Comparison of ENCODE assay signal across 19 cellular contexts in genomic region chr2:240832816-240833497, GRCh38. TPM values are rescaled to one million over a fixed set of nuclear protein-coding genes. Genes with fewer than 3 reads are reported as not detected.
DNase-seq lines count a peak whose midpoint lies in the region; ATAC-seq and TF ChIP-seq lines count a peak whose summit lies in the region.
"Had no signal": no experiment of that assay in that cellular context is flagged by ENCODE, and none has a peak within 500 bp of the region (broad histone marks: within the 10 kb centered on the region; RNA-seq: fewer than 3 reads in every experiment).

No MANE protein-coding gene starts in this region.

- H3K9ac ChIP-seq in SK-N-SH = no peak overlapping the region

- TF ChIP-seq RAD21 in SK-N-SH (IDR thresholded peaks at IDR 0.05; ENCODE audit: low read length) = no peak

- H3K4me1 Mint-ChIP-seq in naive B cell (peaks cover 0 to 4% (median 3%) of the 10 kb centered on the region in 3 donors), Caco-2 (ENCODE audit: low read depth, unreplicated experiment) (no peaks in the 10 kb centered on the region)
- H3K4me1 Mint-ChIP-seq in activated naive CD4-positive, alpha-beta T cell treated with anti-CD3 and anti-CD28 coated beads for 36 hours (ENCODE audit: low read depth) = peaks cover 5% of the 10 kb centered on the region
- H3K4me1 Mint-ChIP-seq: WTC11 had no signal

- POLR2A ChIA-PET in SK-N-SH (lab: Yijun Ruan, JAX) (interaction anchor here (1.0 to 1.9 kb wide), 2 partner anchors 12 to 13 kb away, joined by 3 to 6 read pairs; partner anchors contain the start of gene KIF1A), Caco-2 (lab: Charles Lee) (no interaction called here)

- H3K36me3 ChIP-seq in SK-N-SH (replicated peaks in 1 of 2; ENCODE audit: control insufficient read depth in 1 of 2, insufficient read depth in 2 of 2, low read length in 1 of 2) (no peaks in the 10 kb centered on the region), thoracic aorta (no peaks in the 10 kb centered on the region), Caco-2 (ENCODE audit: control insufficient read depth, insufficient read depth, low read length) (no peaks in the 10 kb centered on the region)
- H3K36me3 ChIP-seq: heart left ventricle had no signal

- H3K4me3 Mint-ChIP-seq in naive B cell = no peak overlapping the region
- H3K4me3 Mint-ChIP-seq in Caco-2 (ENCODE audit: unreplicated experiment) = no peak overlapping the region
- no peak overlapping the region for H3K4me3 Mint-ChIP-seq in activated naive CD4-positive, alpha-beta T cell treated with anti-CD3 and anti-CD28 coated beads for 36 hours
- H3K4me3 Mint-ChIP-seq: activated CD4-positive, alpha-beta memory T cell treated with anti-CD3 and anti-CD28 coated beads, Interleukin-2, amount 10 ng/mL, durations not matched to agents 7 days and 5 days; HFFc6; type B pancreatic cell; WTC11 had no signal

- CTCF ChIA-PET in SK-N-SH (lab: Yijun Ruan, JAX) (interaction anchor here (0.6 to 3.0 kb wide), 5 partner anchors 10 to 578 kb away, joined by 3 to 13 read pairs (median 3); no protein-coding TSS in a partner anchor), Caco-2 (lab: Charles Lee) (no interaction called here)
- CTCF ChIA-PET in activated naive CD4-positive, alpha-beta T cell treated with anti-CD3 and anti-CD28 coated beads for 36 hours (lab: Charles Lee) = no interaction called here

- H3K27me3 Mint-ChIP-seq in naive B cell (peaks cover 18 to 34% (median 18%) of the 10 kb centered on the region in 3 donors), Caco-2 (ENCODE audit: insufficient read depth, unreplicated experiment) (peaks cover 14% of the 10 kb centered on the region)
- H3K27me3 Mint-ChIP-seq in activated naive CD4-positive, alpha-beta T cell treated with anti-CD3 and anti-CD28 coated beads for 36 hours (ENCODE audit: low read depth) = peaks cover 14% of the 10 kb centered on the region

- no peaks in the 10 kb centered on the region for H3K79me2 ChIP-seq in SK-N-SH (ENCODE audit: insufficient read depth)

- H4K20me1 ChIP-seq in SK-N-SH (ENCODE audit: insufficient read depth) = no peaks in the 10 kb centered on the region

- WGBS in SK-N-SH (ENCODE audit: low lambda C conversion rate) = 62% methylated on average over 13 of the region's 17 CpGs

- H3K9me3 Mint-ChIP-seq in naive B cell (peaks cover 0 to 3% (median 0%) of the 10 kb centered on the region in 7 donors), Caco-2 (ENCODE audit: unreplicated experiment) (no peaks in the 10 kb centered on the region)
- no peaks in the 10 kb centered on the region for H3K9me3 Mint-ChIP-seq in activated naive CD4-positive, alpha-beta T cell treated with anti-CD3 and anti-CD28 coated beads for 36 hours
- H3K9me3 Mint-ChIP-seq: activated CD4-positive, alpha-beta memory T cell treated with anti-CD3 and anti-CD28 coated beads, Interleukin-2, amount 10 ng/mL, durations not matched to agents 7 days and 5 days; HFFc6; type B pancreatic cell; WTC11 had no signal

- H3K36me3 Mint-ChIP-seq in naive B cell (no peaks in the 10 kb centered on the region), Caco-2 (ENCODE audit: insufficient read depth, unreplicated experiment) (no peaks in the 10 kb centered on the region)
- no peaks in the 10 kb centered on the region for H3K36me3 Mint-ChIP-seq in activated naive CD4-positive, alpha-beta T cell treated with anti-CD3 and anti-CD28 coated beads for 36 hours (ENCODE audit: low read depth)
- H3K36me3 Mint-ChIP-seq: type B pancreatic cell, WTC11 had no signal

- no peaks in the 10 kb centered on the region for H3K9me2 ChIP-seq in SK-N-SH

- H3K4me1 ChIP-seq in SK-N-SH (ENCODE audit: control insufficient read depth in 1 of 2, insufficient read depth in 2 of 2, low read depth in 1 of 2, low read length in 1 of 2) = peaks cover 0 to 34% of the 10 kb centered on the region in 2 experiments; a peak in 1 of 4 replicates
- H3K4me1 ChIP-seq in thoracic aorta (ENCODE audit: control insufficient read depth in 1 of 2, low read depth in 2 of 2) = peaks cover 4 to 17% of the 10 kb centered on the region in 2 donors
- H3K4me1 ChIP-seq in Caco-2 = no peaks in the 10 kb centered on the region

- H2AFZ ChIP-seq in SK-N-SH (ENCODE audit: low read depth) = no peak overlapping the region

- no TSS peak for BruUV-seq in Caco-2 (replicated peaks; lab: Mats Ljungman, UMichigan)

- TF ChIP-seq POLR2A in erythroblast (IDR thresholded peaks at IDR 0.05; ENCODE audit: low read length) = no peak

- H3K27me3 ChIP-seq in SK-N-SH (ENCODE audit: insufficient read depth) (no peaks in the 10 kb centered on the region; the same call in 1 of the 2 replicates), thoracic aorta (replicated peaks; ENCODE audit: insufficient read depth) (no peaks in the 10 kb centered on the region), Caco-2 (replicated peaks; ENCODE audit: control insufficient read depth, insufficient read depth, low read length) (no peaks in the 10 kb centered on the region)

- ATAC-seq in SK-N-SH treated with all-trans-retinoic acid at 6 μM for 48 hours (peak; percentile 12; the same call in 1 of the 3 replicates), naive B cell (ENCODE audit: low read depth in 2 of 2) (no peak), thoracic aorta (ENCODE audit: insufficient number of reproducible peaks, low FRiP score, low read depth) (no peak)

- no peak for TF ChIP-seq EP300 in SK-N-SH (IDR thresholded peaks at IDR 0.05; ENCODE audit: borderline replicate concordance in 1 of 2, low read depth in 1 of 2, low read length in 1 of 2)

- intact Hi-C loops in Caco-2 (cut with micrococcal nuclease; ENCODE audit: unreplicated experiment) = no loop called here
- intact Hi-C loops in activated naive CD4-positive, alpha-beta T cell treated with anti-CD3 and anti-CD28 coated beads for 36 hours (cut with micrococcal nuclease) = loop anchor here (1.0 kb wide), 3 partner anchors 12 to 1048 kb away; no protein-coding TSS in a partner anchor

- H3K27ac ChIP-seq in SK-N-SH (ENCODE audit: low read depth in 2 of 2, low read length in 1 of 2) (peak overlapping the region in 1 of 2 experiments; percentile 29; a peak in 1 of 4 replicates), cingulate gyrus (ENCODE audit: low read depth, low read length) (peak overlapping the region; percentile 69), thoracic aorta (no peak overlapping the region)
- H3K27ac ChIP-seq: heart left ventricle had no signal

- TF ChIP-seq CTCF in SK-N-SH (IDR thresholded peaks at IDR 0.05) (no peak), thoracic aorta (IDR thresholded peaks at IDR 0.05) (no peak), Caco-2 (IDR thresholded peaks at IDR 0.05; ENCODE audit: insufficient read depth in 1 of 2, low read depth in 1 of 2, low read length in 1 of 2, severe bottlenecking in 1 of 2, unreplicated experiment in 1 of 2) (no peak)

- H3K9me3 ChIP-seq in SK-N-SH (no peaks in the 10 kb centered on the region), thoracic aorta (no peaks in the 10 kb centered on the region), Caco-2 (no peaks in the 10 kb centered on the region)
- H3K9me3 ChIP-seq: heart left ventricle had no signal

- H3F3A ChIP-seq in SK-N-SH (replicated peaks; ENCODE audit: insufficient read depth) = no peaks in the 10 kb centered on the region

- H3K27ac Mint-ChIP-seq in naive B cell (peak overlapping the region in 5 of 6 donors; percentile 42 to 86 (median 54)), Caco-2 (ENCODE audit: unreplicated experiment) (no peak overlapping the region)
- H3K27ac Mint-ChIP-seq in activated naive CD4-positive, alpha-beta T cell treated with anti-CD3 and anti-CD28 coated beads for 36 hours = no peak overlapping the region
- H3K27ac Mint-ChIP-seq: activated CD4-positive, alpha-beta memory T cell treated with anti-CD3 and anti-CD28 coated beads, Interleukin-2, amount 10 ng/mL, durations not matched to agents 7 days and 5 days; HFFc6; type B pancreatic cell; WTC11 had no signal

- H3K4me2 ChIP-seq in SK-N-SH = no peak overlapping the region

- peak overlapping the region in 1 of 2 experiments; percentile 20; a peak in 1 of 4 replicates for H3K4me3 ChIP-seq in SK-N-SH (ENCODE audit: low read depth in 2 of 2, low read length in 1 of 2)
- H3K4me3 ChIP-seq in thoracic aorta = peak overlapping the region; percentile 59
- H3K4me3 ChIP-seq in Caco-2 (ENCODE audit: low read depth, low read length) = no peak overlapping the region
- H3K4me3 ChIP-seq: lung had no signal

- DNase-seq in SK-N-SH (no peak), naive B cell (no peak), thoracic aorta (ENCODE audit: low spot score) (no peak), Caco-2 (no peak), erythroblast (lab: John Stamatoyannopoulos, UW) (no peak)
- no peak for DNase-seq in activated naive CD4-positive, alpha-beta T cell treated with anti-CD3 and anti-CD28 coated beads for 36 hours
- DNase-seq: NK-92 treated with Interleukin-12 subunit alpha and Interleukin-12 subunit beta, amount 100 ng/mL, for 24 hours had no signal

RNA-seq across cellular contexts. Expression of gene KIF1A, which starts 12.9 kb away (rescaled TPM):
- polyA plus RNA-seq in SK-N-SH (2012; rRNA removed) (0.21 and 0.32 TPM in 2 replicates), naive B cell (ENCODE audit: low read depth in 6 of 6) (not detected)
- polyA plus RNA-seq in SK-N-SH (2012; cell fraction: cytosol; rRNA removed) = 0.32 and 0.37 TPM in 2 replicates
- polyA plus RNA-seq in SK-N-SH (2012; cell fraction: nucleus; rRNA removed) = 0.56 and 1.3 TPM in 2 replicates
- total RNA-seq in thoracic aorta (under 1 TPM in 1 of 2 donors, not detected in 1; 0.92 TPM), Caco-2 (2022) (29.8 and 33.1 TPM in 2 replicates)
- total RNA-seq in activated naive CD4-positive, alpha-beta T cell treated with anti-CD3 and anti-CD28 coated beads for 36 hours = 1 to 10 TPM; 8.4 TPM
- total RNA-seq: HFFc6 had no signal

RNA-seq across cellular contexts. Expression of gene AGXT, which starts 35.7 kb away (rescaled TPM):
- not detected in 2 replicates for polyA plus RNA-seq in SK-N-SH (2012; rRNA removed)
- not detected in 2 replicates for polyA plus RNA-seq in SK-N-SH (2012; cell fraction: cytosol; rRNA removed)
- not detected in 2 replicates for polyA plus RNA-seq in SK-N-SH (2012; cell fraction: nucleus; rRNA removed)
- not detected for polyA plus RNA-seq in naive B cell (ENCODE audit: low read depth in 6 of 6)
- not detected for total RNA-seq in thoracic aorta
- 0.20 and 0.39 TPM in 2 replicates for total RNA-seq in Caco-2 (2022)
- total RNA-seq in activated naive CD4-positive, alpha-beta T cell treated with anti-CD3 and anti-CD28 coated beads for 36 hours = not detected
- total RNA-seq: A172; activated CD4-positive, alpha-beta memory T cell treated with anti-CD3 and anti-CD28 coated beads, Interleukin-2, amount 10 ng/mL, durations not matched to agents 7 days and 5 days; astrocyte; heart left ventricle; HFFc6; osteocyte had no signal
- polyA plus RNA-seq: BJ had no signal

Comparison
In these comparisons a context has a peak if more than half of its experiments do, and no peak if none do; other contexts are left out.
1. H3K27ac Mint-ChIP-seq: peak in naive B cell (5 of 6); none in Caco-2 (single experiment) and activated naive CD4-positive, alpha-beta T cell treated with anti-CD3 and anti-CD28 coated beads for 36 hours (single experiment).
2. RNA of gene KIF1A, which starts 12.9 kb away (total RNA-seq): 29.8 to 33.1 TPM in Caco-2 and 8.4 TPM in activated naive CD4-positive, alpha-beta T cell treated with anti-CD3 and anti-CD28 coated beads for 36 hours; 0.92 TPM in thoracic aorta; every median in the first group is over 4 times any median in the second.